ENCODE assay signal across 9 cellular contexts in genomic region chr19:10643166-10643967, GRCh38. TPM values are rescaled to one million over a fixed set of nuclear protein-coding genes. Genes with fewer than 3 reads are reported as not detected.
DNase-seq lines count a peak whose midpoint lies in the region; ATAC-seq and TF ChIP-seq lines count a peak whose summit lies in the region.
"Had no signal": no experiment of that assay in that cellular context is flagged by ENCODE, and none has a peak within 500 bp of the region (broad histone marks: within the 10 kb centered on the region; RNA-seq: fewer than 3 reads in every experiment).

No MANE protein-coding gene starts in this region.

- no peak overlapping the region for H2BK5ac ChIP-seq in neuronal stem cell (ENCODE audit: low read length)

- H3K23ac ChIP-seq in neuronal stem cell (ENCODE audit: low read depth, low read length, poor library complexity): peak overlapping the region; percentile 11

- H3K27me3 ChIP-seq in A673 (replicated peaks; ENCODE audit: insufficient read depth, low read depth, low read length, poor library complexity) (no peaks in the 10 kb centered on the region), HUES64 (ENCODE audit: insufficient read depth, low read length) (no peaks in the 10 kb centered on the region), neuronal stem cell (ENCODE audit: control insufficient read depth in 3 of 3, insufficient read depth in 3 of 3, low read depth in 1 of 3, low read length in 3 of 3) (no peaks in the 10 kb centered on the region)

- H3K36me3 ChIP-seq in A673 (ENCODE audit: insufficient read depth, low read length, poor library complexity, severe bottlenecking) (peaks cover 3% of the 10 kb centered on the region), HUES64 (ENCODE audit: insufficient read depth, low read length) (peaks cover 49% of the 10 kb centered on the region), neuronal stem cell (replicated peaks in 1 of 2; ENCODE audit: control insufficient read depth in 2 of 2, insufficient read depth in 2 of 2, low read length in 2 of 2) (peaks cover 18 to 63% of the 10 kb centered on the region in 2 donors)

- H4K8ac ChIP-seq in neuronal stem cell (ENCODE audit: low read depth, low read length): no peak overlapping the region

- H3K9me3 ChIP-seq in A673 (ENCODE audit: low read depth, low read length, poor library complexity, severe bottlenecking) (no peaks in the 10 kb centered on the region), HUES64 (ENCODE audit: insufficient read depth, low read depth, low read length) (no peaks in the 10 kb centered on the region), neuronal stem cell (replicated peaks in 1 of 2; ENCODE audit: control insufficient read depth in 2 of 2, insufficient read depth in 1 of 2, low read depth in 1 of 2, low read length in 2 of 2) (no peaks in the 10 kb centered on the region)

- peak overlapping the region; percentile 72 for H3K27ac ChIP-seq in A673 (ENCODE audit: low read depth, low read length, poor library complexity, severe bottlenecking)
- H3K27ac ChIP-seq in HUES64 (ENCODE audit: low read depth, low read length): peak overlapping the region; percentile 62
- peak overlapping the region; percentile 68 for H3K27ac ChIP-seq in neuronal stem cell (replicated peaks; ENCODE audit: low read length)
- H3K27ac ChIP-seq: PC-9 had no signal

- no peak overlapping the region for H2AFZ ChIP-seq in neuronal stem cell (ENCODE audit: low read length)
- H2AFZ ChIP-seq: PC-9 had no signal

- no peak overlapping the region for H2BK12ac ChIP-seq in neuronal stem cell (ENCODE audit: low read length)

- H3K79me1 ChIP-seq in neuronal stem cell (ENCODE audit: low read depth, low read length): no peaks in the 10 kb centered on the region

- no TSS peak for BruUV-seq in A673 (replicated peaks; lab: Mats Ljungman, UMichigan)

- H3K4me1 ChIP-seq in A673 (ENCODE audit: insufficient read depth, low read length, poor library complexity, severe bottlenecking) (peaks cover 15% of the 10 kb centered on the region), HUES64 (ENCODE audit: insufficient read depth, low read length) (peaks cover 26% of the 10 kb centered on the region; the same call in 1 of the 2 replicates), neuronal stem cell (ENCODE audit: control insufficient read depth in 2 of 2, insufficient read depth in 1 of 2, low read depth in 1 of 2, low read length in 2 of 2) (peaks cover 10 to 15% of the 10 kb centered on the region in 2 donors)

- DNase-seq in A673 (ENCODE audit: low spot score) (no peak), neuronal stem cell (ENCODE audit: low spot score) (no peak), NCI-H774 (lab: John Stamatoyannopoulos, UW) (no peak)
- DNase-seq: PC-9 had no signal

- no peak overlapping the region for H4K91ac ChIP-seq in neuronal stem cell (ENCODE audit: low read depth, low read length, poor library complexity)

- no peak overlapping the region for H3K4ac ChIP-seq in neuronal stem cell (ENCODE audit: low read length)

- ATAC-seq in GM21723 (IDR thresholded peaks at IDR 0.05; ENCODE audit: unreplicated experiment) (no peak), HG03139 (IDR thresholded peaks at IDR 0.05; ENCODE audit: unreplicated experiment) (no peak), GM18907 (IDR thresholded peaks at IDR 0.05; ENCODE audit: unreplicated experiment) (no peak)

- H3K18ac ChIP-seq in neuronal stem cell (ENCODE audit: low read length): peak overlapping the region; percentile 35

- H3K4me3 ChIP-seq in A673 (ENCODE audit: low read depth, low read length, poor library complexity, severe bottlenecking) (no peak overlapping the region), HUES64 (ENCODE audit: low read length) (no peak overlapping the region), neuronal stem cell (ENCODE audit: low read length in 2 of 2) (no peak overlapping the region)
- H3K4me3 ChIP-seq: PC-9 had no signal

- CTCF ChIA-PET in A673 (lab: Charles Lee): interaction anchor here (0.6 to 2.0 kb wide), 4 partner anchors 10 to 172 kb away, joined by 4 to 75 read pairs (median 9); no protein-coding TSS in a partner anchor

- intact Hi-C loops in A673 (cut with micrococcal nuclease; ENCODE audit: unreplicated experiment): no loop called here

- peak overlapping the region in 2 of 5 experiments; percentile 50 to 62 for H3K4me3 Mint-ChIP-seq in brain

- H3K14ac ChIP-seq in neuronal stem cell (ENCODE audit: low read length): no peak overlapping the region

- H3K9ac ChIP-seq in HUES64 (ENCODE audit: low read depth, low read length): no peak overlapping the region
- no peak overlapping the region for H3K9ac ChIP-seq in neuronal stem cell (ENCODE audit: low read depth, low read length, poor library complexity)

- no peak overlapping the region for H2AK5ac ChIP-seq in neuronal stem cell (ENCODE audit: low read depth, low read length)

- peaks cover 3% of the 10 kb centered on the region for H3K27me3 Mint-ChIP-seq in brain

- POLR2A ChIA-PET in A673 (lab: Charles Lee; ENCODE audit: low non-redundant PET): no interaction called here

- H3K36me3 Mint-ChIP-seq in brain: peaks cover 38% of the 10 kb centered on the region

- TF ChIP-seq CTCF in A673 (conservative IDR thresholded peaks at IDR 0.05; ENCODE audit: low read depth, low read length) (no peak), brain (conservative IDR thresholded peaks at IDR 0.05) (no peak)

- H3K27ac Mint-ChIP-seq in brain: peak overlapping the region; percentile 77 to 95 (median 94)

- H2BK120ac ChIP-seq in neuronal stem cell (ENCODE audit: low read depth, low read length): no peak overlapping the region

- H2BK15ac ChIP-seq in neuronal stem cell (ENCODE audit: low read length): no peak overlapping the region

- H3K4me1 Mint-ChIP-seq in brain: peaks cover 25% of the 10 kb centered on the region

- 87% methylated on average over 21 of the region's 21 CpGs for WGBS in HUES64
- WGBS in neuronal stem cell (ENCODE audit: extremely low coverage in 2 of 2, insufficient read length in 2 of 2, insufficient replicate concordance in 1 of 2), 2 donors: no CpG with 5 or more reads among the region's 21 CpGs

- H3K4me2 ChIP-seq in neuronal stem cell (ENCODE audit: insufficient read depth, low read length, poor library complexity, severe bottlenecking): no peak overlapping the region
- H3K4me2 ChIP-seq: PC-9 had no signal

- peaks cover 0 to 5% (median 0%) of the 10 kb centered on the region in 5 experiments for H3K9me3 Mint-ChIP-seq in brain

RNA-seq across cellular contexts. Expression of gene ILF3, which starts 10.8 kb away (rescaled TPM):
- total RNA-seq in A673 (2021): 665 and 683 TPM in 2 replicates
- polyA plus RNA-seq in HUES64 (2013, experiment 1 of 2): 346 TPM
- polyA plus RNA-seq in HUES64 (2013, experiment 2 of 2): 330 TPM
- 261 TPM for polyA plus RNA-seq in brain (ENCODE audit: insufficient read depth, low read depth, low replicate concordance)
- 416 TPM for polyA plus RNA-seq in neuronal stem cell (2013, experiment 1 of 2)
- polyA plus RNA-seq in neuronal stem cell (2013, experiment 2 of 2): 418 TPM

RNA-seq across cellular contexts. Expression of gene SLC44A2, which starts 18.0 kb away (rescaled TPM):
- 35.4 and 52.2 TPM in 2 replicates for total RNA-seq in A673 (2021)
- 58.0 TPM for polyA plus RNA-seq in HUES64 (2013, experiment 1 of 2)
- polyA plus RNA-seq in HUES64 (2013, experiment 2 of 2): 76.6 TPM
- polyA plus RNA-seq in brain (ENCODE audit: insufficient read depth, low read depth, low replicate concordance): 143 TPM
- 86.1 TPM for polyA plus RNA-seq in neuronal stem cell (2013, experiment 1 of 2)
- polyA plus RNA-seq in neuronal stem cell (2013, experiment 2 of 2): 84.2 TPM

RNA-seq across cellular contexts. Expression of gene AP1M2, which starts 56.3 kb away (rescaled TPM):
- 2.5 and 2.8 TPM in 2 replicates for total RNA-seq in A673 (2021)
- polyA plus RNA-seq in HUES64 (2013, experiment 1 of 2): 14.7 TPM
- 17.5 TPM for polyA plus RNA-seq in HUES64 (2013, experiment 2 of 2)
- polyA plus RNA-seq in brain (ENCODE audit: insufficient read depth, low read depth, low replicate concordance): 60.8 TPM
- polyA plus RNA-seq in neuronal stem cell (2013, experiment 1 of 2): 0.29 TPM
- 0.25 TPM for polyA plus RNA-seq in neuronal stem cell (2013, experiment 2 of 2)

RNA-seq across cellular contexts. Expression of gene QTRT1, which starts 57.9 kb away (rescaled TPM):
- total RNA-seq in A673 (2021): 82.4 and 89.6 TPM in 2 replicates
- polyA plus RNA-seq in HUES64 (2013, experiment 1 of 2): 35.8 TPM
- 30.4 TPM for polyA plus RNA-seq in HUES64 (2013, experiment 2 of 2)
- 23.5 TPM for polyA plus RNA-seq in brain (ENCODE audit: insufficient read depth, low read depth, low replicate concordance)
- polyA plus RNA-seq in neuronal stem cell (2013, experiment 1 of 2): 17.9 TPM
- 16.9 TPM for polyA plus RNA-seq in neuronal stem cell (2013, experiment 2 of 2)
